In the genomic region with DNA sequence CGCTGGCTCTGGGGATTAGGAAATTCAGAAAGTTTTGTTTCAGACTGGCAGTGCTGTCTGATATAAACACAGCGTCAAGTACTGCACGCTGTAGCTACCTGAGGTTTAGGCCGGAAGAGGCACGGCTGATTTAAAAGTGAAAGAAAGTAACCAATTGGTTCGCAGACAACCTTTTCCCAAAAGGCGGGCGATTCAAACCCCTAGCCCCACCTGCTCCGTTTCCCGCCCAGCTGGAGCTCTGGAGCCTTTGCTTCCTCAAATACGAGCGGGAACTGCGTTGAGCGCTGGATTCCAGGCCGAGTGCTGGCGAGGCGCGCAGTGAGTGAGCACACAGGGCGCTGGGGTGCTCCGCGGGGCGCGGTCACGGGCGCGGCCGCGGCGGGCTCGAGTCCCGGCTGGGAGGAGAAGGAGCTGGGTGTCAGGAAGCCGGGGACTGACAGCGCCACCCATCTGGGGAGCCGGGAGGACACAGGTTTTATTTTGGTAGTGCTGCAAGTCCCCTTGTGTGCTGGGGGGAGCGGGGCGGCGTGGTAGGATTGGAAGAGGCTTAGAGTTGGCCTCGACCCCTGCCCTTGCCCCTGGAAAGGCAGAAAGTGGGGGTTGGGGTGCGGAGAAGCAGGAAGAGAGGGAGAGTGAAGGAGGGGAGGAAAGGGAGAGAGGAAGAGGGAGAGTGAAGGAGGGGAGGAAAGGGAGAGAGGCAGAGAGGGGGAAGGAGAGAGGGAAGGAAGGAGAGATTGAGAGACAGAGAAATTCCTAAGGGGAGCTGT, we compare ENCODE assay signal across 8 cellular contexts. TPM values are rescaled to one million over a fixed set of nuclear protein-coding genes. Genes with fewer than 3 reads are reported as not detected.
A peak's percentile ranks its signal among the peaks of the same experiment; 100 is the strongest.
DNase-seq lines count a peak whose midpoint lies in the region; ATAC-seq lines count a peak whose summit lies in the region.

No MANE protein-coding gene starts in this region.

- ATAC-seq in GM18868 (IDR thresholded peaks at IDR 0.05; ENCODE audit: unreplicated experiment) (peak; percentile 52), HG03135 (IDR thresholded peaks at IDR 0.05; ENCODE audit: unreplicated experiment) (peak; percentile 46), left lobe of liver (peak; percentile 73)

- H3K9me3 Mint-ChIP-seq in activated CD4-positive, alpha-beta T cell treated with anti-CD3 and anti-CD28 coated beads, Interleukin-2, amount 10 ng/mL, durations not matched to agents 24 days and 14 days, result no peaks in the 10 kb centered on the region

- H3K4me3 Mint-ChIP-seq in activated CD4-positive, alpha-beta T cell treated with anti-CD3 and anti-CD28 coated beads, Interleukin-2, amount 10 ng/mL, durations not matched to agents 24 days and 14 days, result peak overlapping the region; percentile 91

- peak overlapping the region; percentile 96 for H3K27ac Mint-ChIP-seq in activated CD4-positive, alpha-beta T cell treated with anti-CD3 and anti-CD28 coated beads, Interleukin-2, amount 10 ng/mL, durations not matched to agents 24 days and 14 days

- intact Hi-C loops in activated CD4-positive, alpha-beta T cell treated with anti-CD3 and anti-CD28 coated beads, Interleukin-2, amount 10 ng/mL, durations not matched to agents 24 days and 14 days (cut with micrococcal nuclease), result loop anchor here (1.0 to 10.0 kb wide), 10 partner anchors 8 to 1580 kb away; a partner anchor contains a TSS

- peaks cover 35% of the 10 kb centered on the region for H3K36me3 Mint-ChIP-seq in activated CD4-positive, alpha-beta T cell treated with anti-CD3 and anti-CD28 coated beads, Interleukin-2, amount 10 ng/mL, durations not matched to agents 24 days and 14 days (ENCODE audit: low read depth)

- DNase-seq in AG08395 (ENCODE audit: low spot score) (peak; percentile 89), NCI-H2196 treated with DMSO at 0.1 percent for 48 hours (lab: John Stamatoyannopoulos, UW; ENCODE audit: unreplicated experiment) (peak; percentile 91), dermis blood vessel endothelial cell (peak; percentile 87), left lobe of liver (ENCODE audit: low spot score) (peak; percentile 74)
- peak; percentile 93 for DNase-seq in activated CD4-positive, alpha-beta T cell treated with anti-CD3 and anti-CD28 coated beads, Interleukin-2, amount 10 ng/mL, durations not matched to agents 24 days and 14 days
- DNase-seq in stimulated activated CD4-positive, alpha-beta T cell treated with anti-CD3 and anti-CD28 coated beads, Interleukin-2, amount 100 ng/mL, for 48 hours, result peak; percentile 63 to 65

- no peaks in the 10 kb centered on the region for H3K27me3 Mint-ChIP-seq in activated CD4-positive, alpha-beta T cell treated with anti-CD3 and anti-CD28 coated beads, Interleukin-2, amount 10 ng/mL, durations not matched to agents 24 days and 14 days

- peaks cover 73% of the 10 kb centered on the region for H3K4me1 Mint-ChIP-seq in activated CD4-positive, alpha-beta T cell treated with anti-CD3 and anti-CD28 coated beads, Interleukin-2, amount 10 ng/mL, durations not matched to agents 24 days and 14 days

RNA-seq across cellular contexts. Expression of a gene that starts 2.1 kb away (rescaled TPM):
- 62.2 and 71.2 TPM in 2 replicates for total RNA-seq in activated CD4-positive, alpha-beta T cell treated with anti-CD3 and anti-CD28 coated beads, Interleukin-2, amount 10 ng/mL, durations not matched to agents 24 days and 14 days
- total RNA-seq in dermis blood vessel endothelial cell, result 87.0 and 103 TPM in 2 replicates
- total RNA-seq in left lobe of liver, result 9.3 TPM

RNA-seq across cellular contexts. Expression of a gene that starts 27.2 kb away (rescaled TPM):
- total RNA-seq in activated CD4-positive, alpha-beta T cell treated with anti-CD3 and anti-CD28 coated beads, Interleukin-2, amount 10 ng/mL, durations not matched to agents 24 days and 14 days, result 0.17 and 0.47 TPM in 2 replicates
- 28.1 and 32.9 TPM in 2 replicates for total RNA-seq in dermis blood vessel endothelial cell
- total RNA-seq in left lobe of liver, result 19.9 TPM

RNA-seq across cellular contexts. Expression of a gene that starts 37.7 kb away (rescaled TPM):
- 68.4 and 70.1 TPM in 2 replicates for total RNA-seq in activated CD4-positive, alpha-beta T cell treated with anti-CD3 and anti-CD28 coated beads, Interleukin-2, amount 10 ng/mL, durations not matched to agents 24 days and 14 days
- 20.6 and 37.6 TPM in 2 replicates for total RNA-seq in dermis blood vessel endothelial cell
- total RNA-seq in left lobe of liver, result 0.23 TPM

RNA-seq across cellular contexts. Expression of a gene that starts 58.7 kb away (rescaled TPM):
- total RNA-seq in activated CD4-positive, alpha-beta T cell treated with anti-CD3 and anti-CD28 coated beads, Interleukin-2, amount 10 ng/mL, durations not matched to agents 24 days and 14 days, result not detected in 2 replicates
- total RNA-seq in dermis blood vessel endothelial cell (not detected in 2 replicates), left lobe of liver (0.68 TPM)

Comparison
In these comparisons a context has a peak if more than half of its experiments do, and no peak if none do; other contexts are left out.
1. Peak in every context shown above with its lines: DNase-seq and ATAC-seq.
2. RNA of a gene that starts 27.2 kb away (total RNA-seq): 28.1 to 32.9 TPM in dermis blood vessel endothelial cell and 19.9 TPM in left lobe of liver (single experiment); 0.17 to 0.47 TPM in activated CD4-positive, alpha-beta T cell treated with anti-CD3 and anti-CD28 coated beads, Interleukin-2, amount 10 ng/mL, durations not matched to agents 24 days and 14 days; every median in the first group is over 10 times any median in the second.
3. RNA of a gene that starts 37.7 kb away (total RNA-seq): 68.4 to 70.1 TPM in activated CD4-positive, alpha-beta T cell treated with anti-CD3 and anti-CD28 coated beads, Interleukin-2, amount 10 ng/mL, durations not matched to agents 24 days and 14 days and 20.6 to 37.6 TPM in dermis blood vessel endothelial cell; 0.23 TPM in left lobe of liver (single experiment); every median in the first group is over 10 times any median in the second.